In the genomic region with DNA sequence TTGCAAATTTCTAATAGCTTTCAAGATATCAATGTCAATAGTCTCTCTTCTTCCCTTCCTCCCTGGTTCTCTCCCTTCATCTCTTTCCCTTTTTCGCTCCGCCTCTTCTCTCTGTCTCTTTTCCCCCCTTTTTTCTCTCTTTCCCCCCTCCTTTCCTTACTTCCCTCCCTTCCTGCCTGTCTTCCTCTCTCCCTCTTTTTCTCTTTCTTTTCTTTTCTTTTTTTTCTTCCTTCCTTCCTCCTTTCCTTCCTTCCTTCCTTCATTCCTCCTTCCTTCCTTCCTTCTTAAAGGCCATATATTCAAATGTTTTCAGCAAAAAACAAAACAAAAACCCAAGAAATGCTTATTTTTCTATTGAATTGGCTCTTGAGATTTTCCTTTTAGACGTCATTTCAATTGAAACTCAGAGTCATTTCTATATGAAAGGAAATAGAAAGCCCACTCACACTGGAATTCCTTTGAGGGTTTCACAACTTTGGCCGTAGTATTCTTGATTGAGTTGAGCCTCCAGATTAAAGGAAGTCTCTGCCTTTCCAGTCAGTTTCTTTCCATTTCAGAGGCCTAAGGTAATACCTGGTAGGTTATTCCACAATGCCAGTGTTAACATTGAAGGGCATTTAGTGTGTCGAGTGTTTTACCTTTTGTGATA, we compare ENCODE assay signal across 20 cellular contexts.
DNase-seq lines count a peak whose midpoint lies in the region; ATAC-seq and TF ChIP-seq lines count a peak whose summit lies in the region.
"Had no signal": no experiment of that assay in that cellular context is flagged by ENCODE, and none has a peak within 500 bp of the region (broad histone marks: within the 10 kb centered on the region; RNA-seq: fewer than 3 reads in every experiment).

No MANE protein-coding gene starts in this region.

- POLR2A ChIA-PET in PC-9 (lab: Charles Lee; ENCODE audit: unreplicated experiment), result no interaction called here

- peaks cover 2% of the 10 kb centered on the region; the same call in 1 of the 2 replicates for H3F3A ChIP-seq in Loucy (ENCODE audit: low read depth)
- no peaks in the 10 kb centered on the region for H3F3A ChIP-seq in smooth muscle cell (ENCODE audit: low read depth)
- H3F3A ChIP-seq in PC-9 (ENCODE audit: insufficient read depth, low read depth), result no peaks in the 10 kb centered on the region

- H3K27me3 ChIP-seq in Loucy (ENCODE audit: insufficient read depth, low read length, poor library complexity, severe bottlenecking), result no peaks in the 10 kb centered on the region
- H3K27me3 ChIP-seq in smooth muscle cell (ENCODE audit: low read depth), result no peaks in the 10 kb centered on the region
- no peaks in the 10 kb centered on the region for H3K27me3 ChIP-seq in PC-9 (ENCODE audit: insufficient read depth, low read depth)
- H3K27me3 ChIP-seq: BLaER1 treated with 17β-estradiol and CSF1 and Interleukin-3, amounts not matched to agents 10 nM and 100 nM; MG63; Peyer's patch had no signal

- no peak overlapping the region for H2AFZ ChIP-seq in Loucy (ENCODE audit: low read length)
- H2AFZ ChIP-seq in smooth muscle cell (ENCODE audit: low read depth), result peak overlapping the region; percentile 55
- H2AFZ ChIP-seq in PC-9, result no peak overlapping the region

- no peaks in the 10 kb centered on the region for H3K79me2 ChIP-seq in Loucy (ENCODE audit: insufficient read depth, low read length)
- no peaks in the 10 kb centered on the region for H3K79me2 ChIP-seq in smooth muscle cell (ENCODE audit: low read depth)
- H3K79me2 ChIP-seq in PC-9 (ENCODE audit: low read depth), result no peaks in the 10 kb centered on the region

- no peak overlapping the region for H3K9ac ChIP-seq in Loucy (ENCODE audit: low read depth, low read length, poor library complexity, severe bottlenecking)
- H3K9ac ChIP-seq in smooth muscle cell (ENCODE audit: low read depth), result no peak overlapping the region
- H3K9ac ChIP-seq: BLaER1 treated with 17β-estradiol and CSF1 and Interleukin-3, amounts not matched to agents 10 nM and 100 nM had no signal

- DNase-seq in COLO829 (ENCODE audit: low spot score), result peak; percentile 6
- DNase-seq in cardiac fibroblast (ENCODE audit: low read depth in 2 of 2), result peak; percentile 44 to 54
- no peak for DNase-seq in smooth muscle cell (lab: John Stamatoyannopoulos, UW; ENCODE audit: unreplicated experiment)
- no peak for DNase-seq in NOMO-1 treated with dmso at 0.1 percent for 144 hours (lab: John Stamatoyannopoulos, UW; ENCODE audit: unreplicated experiment)
- no peak for DNase-seq in PC-9
- DNase-seq: CD8-positive, alpha-beta memory T cell; DMS79; Karpas-422; MG63; NCI-H1092 treated with DMSO at 0.1 percent for 48 hours; NCI-H146; NCI-H2029 treated with DMSO at 0.1 percent for 48 hours; NCI-H2171; NCI-H526; Peyer's patch had no signal

- WGBS in smooth muscle cell (ENCODE audit: low lambda C conversion rate), result 58% methylated on average over 5 of the region's 5 CpGs

- H3K36me3 ChIP-seq in Loucy (ENCODE audit: insufficient read depth, low read length), result no peaks in the 10 kb centered on the region
- H3K36me3 ChIP-seq in smooth muscle cell (ENCODE audit: low read depth), result no peaks in the 10 kb centered on the region
- no peaks in the 10 kb centered on the region for H3K36me3 ChIP-seq in PC-9 (ENCODE audit: low read depth)
- H3K36me3 ChIP-seq: BLaER1 treated with 17β-estradiol and CSF1 and Interleukin-3, amounts not matched to agents 10 nM and 100 nM; MG63; Peyer's patch had no signal

- H3K27ac ChIP-seq in smooth muscle cell (ENCODE audit: low read depth) (peak overlapping the region; percentile 62), PC-9 (no peak overlapping the region)
- H3K27ac ChIP-seq: A549; BLaER1 treated with 17β-estradiol and CSF1 and Interleukin-3, amounts not matched to agents 10 nM and 100 nM; Peyer's patch had no signal

- H3K9me3 ChIP-seq in Loucy (ENCODE audit: insufficient read depth, low read depth, low read length) (no peaks in the 10 kb centered on the region), smooth muscle cell (replicated peaks; ENCODE audit: low read depth) (no peaks in the 10 kb centered on the region), PC-9 (ENCODE audit: insufficient read depth, low read depth) (no peaks in the 10 kb centered on the region)
- H3K9me3 ChIP-seq: A549; BLaER1 treated with 17β-estradiol and CSF1 and Interleukin-3, amounts not matched to agents 10 nM and 100 nM; MG63; Peyer's patch had no signal

- no TSS peak for BruUV-seq in PC-9 (replicated peaks; lab: Mats Ljungman, UMichigan)

- H3K4me2 ChIP-seq in Loucy (ENCODE audit: low read depth, low read length, poor library complexity, severe bottlenecking), result peak overlapping the region; percentile 35
- peak overlapping the region; percentile 36 for H3K4me2 ChIP-seq in smooth muscle cell
- no peak overlapping the region for H3K4me2 ChIP-seq in PC-9
- H3K4me2 ChIP-seq: A549 had no signal

- H4K20me1 ChIP-seq in Loucy (ENCODE audit: insufficient read depth, low read length, poor library complexity, severe bottlenecking), result no peaks in the 10 kb centered on the region
- no peaks in the 10 kb centered on the region for H4K20me1 ChIP-seq in smooth muscle cell (ENCODE audit: low read depth)
- no peaks in the 10 kb centered on the region for H4K20me1 ChIP-seq in PC-9 (ENCODE audit: insufficient read depth)
- H4K20me1 ChIP-seq: BLaER1 treated with 17β-estradiol and CSF1 and Interleukin-3, amounts not matched to agents 10 nM and 100 nM had no signal

- no peak for TF ChIP-seq POLR2A in GM18505 (IDR thresholded peaks at IDR 0.05; ENCODE audit: borderline replicate concordance, extremely low read depth, insufficient read depth, insufficient read length)

- H3K4me1 ChIP-seq in Loucy (ENCODE audit: insufficient read depth, low read length, poor library complexity, severe bottlenecking) (peaks cover 39% of the 10 kb centered on the region), smooth muscle cell (ENCODE audit: low read depth) (no peaks in the 10 kb centered on the region), PC-9 (replicated peaks; ENCODE audit: insufficient read depth) (no peaks in the 10 kb centered on the region)
- H3K4me1 ChIP-seq: A549 had no signal

- ATAC-seq in GM18505 (IDR thresholded peaks at IDR 0.05; ENCODE audit: unreplicated experiment), result no peak
- ATAC-seq: A549, Right ventricle myocardium inferior had no signal

- CTCF ChIA-PET in PC-9 (lab: Charles Lee), result interaction anchor here (0.6 kb wide), 1 partner anchor 846 kb away, joined by 6 read pairs; no protein-coding TSS in a partner anchor

- TF ChIP-seq CTCF in Loucy (conservative IDR thresholded peaks at IDR 0.05; ENCODE audit: low read length) (no peak), cardiac fibroblast (IDR thresholded peaks at IDR 0.05; ENCODE audit: low read depth, low read length) (no peak), smooth muscle cell (IDR thresholded peaks at IDR 0.05; ENCODE audit: borderline replicate concordance, insufficient read depth, poor library complexity, severe bottlenecking) (no peak), PC-9 (conservative IDR thresholded peaks at IDR 0.05) (no peak)

- H3K9me2 ChIP-seq in Loucy (replicated peaks; ENCODE audit: low read depth, low read length) (no peaks in the 10 kb centered on the region), PC-9 (ENCODE audit: insufficient read depth) (no peaks in the 10 kb centered on the region; the same call in 1 of the 2 replicates)

- intact Hi-C loops in PC-9 (cut with micrococcal nuclease; ENCODE audit: unreplicated experiment), result no loop called here

- H3K4me3 ChIP-seq in Loucy (ENCODE audit: low read length, poor library complexity, severe bottlenecking) (no peak overlapping the region), cardiac fibroblast (replicated peaks in 1 of 2; ENCODE audit: low read depth in 2 of 2, low read length in 2 of 2) (no peak overlapping the region), smooth muscle cell (no peak overlapping the region), PC-9 (no peak overlapping the region)
- H3K4me3 ChIP-seq: A549; BLaER1 treated with 17β-estradiol and CSF1 and Interleukin-3, amounts not matched to agents 10 nM and 100 nM; MG63; Peyer's patch had no signal

Comparison
In these comparisons a context has a peak if more than half of its experiments do, and no peak if none do; other contexts are left out.
1. DNase-seq: peak in COLO829 (single experiment) and cardiac fibroblast (2 of 2); none in smooth muscle cell (single experiment), NOMO-1 treated with dmso at 0.1 percent for 144 hours (single experiment) and PC-9 (0 of 2).